ENCODE assay signal across 1 cellular context in the genomic region with DNA sequence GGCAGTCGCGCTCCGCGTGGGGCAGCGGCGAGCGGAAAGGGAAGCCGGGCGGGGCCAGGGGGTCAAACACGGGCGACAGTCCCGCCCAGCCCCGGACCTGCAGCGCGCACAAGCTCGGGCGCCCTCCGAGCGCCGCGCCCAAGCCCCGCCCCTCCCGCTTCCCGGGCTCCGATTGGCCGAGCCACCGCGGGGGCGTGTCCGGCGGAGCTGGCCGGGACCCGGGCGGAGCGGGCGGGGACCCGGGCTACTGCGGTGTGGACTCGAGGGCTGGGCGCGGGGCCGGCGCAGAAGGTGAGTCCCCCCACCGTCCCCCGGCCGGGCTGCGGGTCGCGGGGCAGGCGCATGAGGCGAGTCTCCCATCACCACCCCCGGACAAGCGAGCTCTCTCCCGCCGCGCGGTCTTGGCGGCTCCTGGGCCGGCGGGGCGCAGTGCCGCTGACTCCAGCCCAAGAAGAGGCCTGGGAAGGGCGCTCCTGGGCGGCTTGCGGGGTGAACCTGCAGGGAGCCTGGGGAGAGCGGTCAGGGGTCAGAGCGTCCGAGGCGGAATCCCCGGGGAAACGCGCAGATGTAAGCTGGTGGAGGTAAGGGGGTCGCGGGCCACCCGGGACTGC.
TF ChIP-seq lines count a peak whose summit lies in the region.

A gene with protein sequence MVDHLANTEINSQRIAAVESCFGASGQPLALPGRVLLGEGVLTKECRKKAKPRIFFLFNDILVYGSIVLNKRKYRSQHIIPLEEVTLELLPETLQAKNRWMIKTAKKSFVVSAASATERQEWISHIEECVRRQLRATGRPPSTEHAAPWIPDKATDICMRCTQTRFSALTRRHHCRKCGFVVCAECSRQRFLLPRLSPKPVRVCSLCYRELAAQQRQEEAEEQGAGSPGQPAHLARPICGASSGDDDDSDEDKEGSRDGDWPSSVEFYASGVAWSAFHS (plus strand): TSS at position 247 of the 611 bp plus-strand sequence. CDS start 8,379 bp downstream, outside the sequence.

TF ChIP-seq in HepG2, 621 proteins besides CTCF, POLR2A, EP300 and RAD21 (continued from another document):
- TF ChIP-seq, protein P1, sequence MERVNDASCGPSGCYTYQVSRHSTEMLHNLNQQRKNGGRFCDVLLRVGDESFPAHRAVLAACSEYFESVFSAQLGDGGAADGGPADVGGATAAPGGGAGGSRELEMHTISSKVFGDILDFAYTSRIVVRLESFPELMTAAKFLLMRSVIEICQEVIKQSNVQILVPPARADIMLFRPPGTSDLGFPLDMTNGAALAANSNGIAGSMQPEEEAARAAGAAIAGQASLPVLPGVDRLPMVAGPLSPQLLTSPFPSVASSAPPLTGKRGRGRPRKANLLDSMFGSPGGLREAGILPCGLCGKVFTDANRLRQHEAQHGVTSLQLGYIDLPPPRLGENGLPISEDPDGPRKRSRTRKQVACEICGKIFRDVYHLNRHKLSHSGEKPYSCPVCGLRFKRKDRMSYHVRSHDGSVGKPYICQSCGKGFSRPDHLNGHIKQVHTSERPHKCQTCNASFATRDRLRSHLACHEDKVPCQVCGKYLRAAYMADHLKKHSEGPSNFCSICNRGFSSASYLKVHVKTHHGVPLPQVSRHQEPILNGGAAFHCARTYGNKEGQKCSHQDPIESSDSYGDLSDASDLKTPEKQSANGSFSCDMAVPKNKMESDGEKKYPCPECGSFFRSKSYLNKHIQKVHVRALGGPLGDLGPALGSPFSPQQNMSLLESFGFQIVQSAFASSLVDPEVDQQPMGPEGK (CRISPR knock-in tag; IDR thresholded peaks at IDR 0.05): peak; percentile 65
- no peak for TF ChIP-seq CHCHD3 (CRISPR knock-in tag; IDR thresholded peaks at IDR 0.05)
- TF ChIP-seq, protein P2, sequence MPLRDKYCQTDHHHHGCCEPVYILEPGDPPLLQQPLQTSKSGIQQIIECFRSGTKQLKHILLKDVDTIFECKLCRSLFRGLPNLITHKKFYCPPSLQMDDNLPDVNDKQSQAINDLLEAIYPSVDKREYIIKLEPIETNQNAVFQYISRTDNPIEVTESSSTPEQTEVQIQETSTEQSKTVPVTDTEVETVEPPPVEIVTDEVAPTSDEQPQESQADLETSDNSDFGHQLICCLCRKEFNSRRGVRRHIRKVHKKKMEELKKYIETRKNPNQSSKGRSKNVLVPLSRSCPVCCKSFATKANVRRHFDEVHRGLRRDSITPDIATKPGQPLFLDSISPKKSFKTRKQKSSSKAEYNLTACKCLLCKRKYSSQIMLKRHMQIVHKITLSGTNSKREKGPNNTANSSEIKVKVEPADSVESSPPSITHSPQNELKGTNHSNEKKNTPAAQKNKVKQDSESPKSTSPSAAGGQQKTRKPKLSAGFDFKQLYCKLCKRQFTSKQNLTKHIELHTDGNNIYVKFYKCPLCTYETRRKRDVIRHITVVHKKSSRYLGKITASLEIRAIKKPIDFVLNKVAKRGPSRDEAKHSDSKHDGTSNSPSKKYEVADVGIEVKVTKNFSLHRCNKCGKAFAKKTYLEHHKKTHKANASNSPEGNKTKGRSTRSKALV (CRISPR knock-in tag; IDR thresholded peaks at IDR 0.05): 0 out of 2 replicates have a peak, but pooled peaks have one; percentile 26
- no peak for TF ChIP-seq BORCS8-MEF2B (CRISPR knock-in tag; IDR thresholded peaks at IDR 0.05)
- peak; percentile 42 for TF ChIP-seq NFYB (CRISPR knock-in tag; IDR thresholded peaks at IDR 0.05)
- TF ChIP-seq, protein P3, sequence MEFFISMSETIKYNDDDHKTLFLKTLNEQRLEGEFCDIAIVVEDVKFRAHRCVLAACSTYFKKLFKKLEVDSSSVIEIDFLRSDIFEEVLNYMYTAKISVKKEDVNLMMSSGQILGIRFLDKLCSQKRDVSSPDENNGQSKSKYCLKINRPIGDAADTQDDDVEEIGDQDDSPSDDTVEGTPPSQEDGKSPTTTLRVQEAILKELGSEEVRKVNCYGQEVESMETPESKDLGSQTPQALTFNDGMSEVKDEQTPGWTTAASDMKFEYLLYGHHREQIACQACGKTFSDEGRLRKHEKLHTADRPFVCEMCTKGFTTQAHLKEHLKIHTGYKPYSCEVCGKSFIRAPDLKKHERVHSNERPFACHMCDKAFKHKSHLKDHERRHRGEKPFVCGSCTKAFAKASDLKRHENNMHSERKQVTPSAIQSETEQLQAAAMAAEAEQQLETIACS (CRISPR knock-in tag; IDR thresholded peaks at IDR 0.05): 0 out of 2 replicates have a peak, but pooled peaks have one; percentile 24
- TF ChIP-seq, protein P4, sequence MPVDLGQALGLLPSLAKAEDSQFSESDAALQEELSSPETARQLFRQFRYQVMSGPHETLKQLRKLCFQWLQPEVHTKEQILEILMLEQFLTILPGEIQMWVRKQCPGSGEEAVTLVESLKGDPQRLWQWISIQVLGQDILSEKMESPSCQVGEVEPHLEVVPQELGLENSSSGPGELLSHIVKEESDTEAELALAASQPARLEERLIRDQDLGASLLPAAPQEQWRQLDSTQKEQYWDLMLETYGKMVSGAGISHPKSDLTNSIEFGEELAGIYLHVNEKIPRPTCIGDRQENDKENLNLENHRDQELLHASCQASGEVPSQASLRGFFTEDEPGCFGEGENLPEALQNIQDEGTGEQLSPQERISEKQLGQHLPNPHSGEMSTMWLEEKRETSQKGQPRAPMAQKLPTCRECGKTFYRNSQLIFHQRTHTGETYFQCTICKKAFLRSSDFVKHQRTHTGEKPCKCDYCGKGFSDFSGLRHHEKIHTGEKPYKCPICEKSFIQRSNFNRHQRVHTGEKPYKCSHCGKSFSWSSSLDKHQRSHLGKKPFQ (CRISPR knock-in tag; IDR thresholded peaks at IDR 0.05; ENCODE audit: insufficient replicate concordance): no peak
- TF ChIP-seq, protein P5, sequence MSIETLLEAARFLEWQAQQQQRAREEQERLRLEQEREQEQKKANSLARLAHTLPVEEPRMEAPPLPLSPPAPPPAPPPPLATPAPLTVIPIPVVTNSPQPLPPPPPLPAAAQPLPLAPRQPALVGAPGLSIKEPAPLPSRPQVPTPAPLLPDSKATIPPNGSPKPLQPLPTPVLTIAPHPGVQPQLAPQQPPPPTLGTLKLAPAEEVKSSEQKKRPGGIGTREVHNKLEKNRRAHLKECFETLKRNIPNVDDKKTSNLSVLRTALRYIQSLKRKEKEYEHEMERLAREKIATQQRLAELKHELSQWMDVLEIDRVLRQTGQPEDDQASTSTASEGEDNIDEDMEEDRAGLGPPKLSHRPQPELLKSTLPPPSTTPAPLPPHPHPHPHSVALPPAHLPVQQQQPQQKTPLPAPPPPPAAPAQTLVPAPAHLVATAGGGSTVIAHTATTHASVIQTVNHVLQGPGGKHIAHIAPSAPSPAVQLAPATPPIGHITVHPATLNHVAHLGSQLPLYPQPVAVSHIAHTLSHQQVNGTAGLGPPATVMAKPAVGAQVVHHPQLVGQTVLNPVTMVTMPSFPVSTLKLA (IDR thresholded peaks at IDR 0.05): no peak
- no peak for TF ChIP-seq SRF (IDR thresholded peaks at IDR 0.05; ENCODE audit: low read depth, low read length)
- 0 out of 2 replicates have a peak, but pooled peaks have one; percentile 14 for TF ChIP-seq MXD4 (CRISPR knock-in tag; IDR thresholded peaks at IDR 0.05)
- TF ChIP-seq MBNL3 (CRISPR knock-in tag; conservative IDR thresholded peaks at IDR 0.05): no peak
- TF ChIP-seq KLF6 (CRISPR knock-in tag; IDR thresholded peaks at IDR 0.05): 0 out of 2 replicates have a peak, but pooled peaks have one; percentile 45
- TF ChIP-seq MYC (CRISPR knock-in tag; IDR thresholded peaks at IDR 0.05; ENCODE audit: borderline replicate concordance): peak; percentile 25; the same call in 1 of the 2 replicates
- TF ChIP-seq, protein P6, sequence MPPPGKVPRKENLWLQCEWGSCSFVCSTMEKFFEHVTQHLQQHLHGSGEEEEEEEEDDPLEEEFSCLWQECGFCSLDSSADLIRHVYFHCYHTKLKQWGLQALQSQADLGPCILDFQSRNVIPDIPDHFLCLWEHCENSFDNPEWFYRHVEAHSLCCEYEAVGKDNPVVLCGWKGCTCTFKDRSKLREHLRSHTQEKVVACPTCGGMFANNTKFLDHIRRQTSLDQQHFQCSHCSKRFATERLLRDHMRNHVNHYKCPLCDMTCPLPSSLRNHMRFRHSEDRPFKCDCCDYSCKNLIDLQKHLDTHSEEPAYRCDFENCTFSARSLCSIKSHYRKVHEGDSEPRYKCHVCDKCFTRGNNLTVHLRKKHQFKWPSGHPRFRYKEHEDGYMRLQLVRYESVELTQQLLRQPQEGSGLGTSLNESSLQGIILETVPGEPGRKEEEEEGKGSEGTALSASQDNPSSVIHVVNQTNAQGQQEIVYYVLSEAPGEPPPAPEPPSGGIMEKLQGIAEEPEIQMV (CRISPR knock-in tag; IDR thresholded peaks at IDR 0.05; ENCODE audit: low read depth): no peak
- TF ChIP-seq ZNF607 (CRISPR knock-in tag; IDR thresholded peaks at IDR 0.05; ENCODE audit: borderline replicate concordance): no peak
- no peak for TF ChIP-seq ZC3H4 (CRISPR knock-in tag; IDR thresholded peaks at IDR 0.05; ENCODE audit: borderline replicate concordance)
- no peak for TF ChIP-seq GTF2F1 (IDR thresholded peaks at IDR 0.05; ENCODE audit: low read length)
- TF ChIP-seq NR2C2 (CRISPR knock-in tag; IDR thresholded peaks at IDR 0.05; ENCODE audit: borderline replicate concordance): peak; percentile 47
- TF ChIP-seq SP1 (IDR thresholded peaks at IDR 0.05): no peak
- peak; percentile 66; the same call in 1 of the 2 replicates for TF ChIP-seq SP1 (CRISPR knock-in tag; IDR thresholded peaks at IDR 0.05)
- TF ChIP-seq JDP2 (CRISPR knock-in tag; IDR thresholded peaks at IDR 0.05; ENCODE audit: borderline replicate concordance): no peak
- peak; percentile 43; the same call in 1 of the 2 replicates for TF ChIP-seq TBX2 (CRISPR knock-in tag; IDR thresholded peaks at IDR 0.05; ENCODE audit: borderline replicate concordance)
- TF ChIP-seq, protein P7, sequence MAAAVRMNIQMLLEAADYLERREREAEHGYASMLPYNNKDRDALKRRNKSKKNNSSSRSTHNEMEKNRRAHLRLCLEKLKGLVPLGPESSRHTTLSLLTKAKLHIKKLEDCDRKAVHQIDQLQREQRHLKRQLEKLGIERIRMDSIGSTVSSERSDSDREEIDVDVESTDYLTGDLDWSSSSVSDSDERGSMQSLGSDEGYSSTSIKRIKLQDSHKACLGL (CRISPR knock-in tag; IDR thresholded peaks at IDR 0.05): peak; percentile 28
- peak; percentile 10; the same call in 1 of the 2 replicates for TF ChIP-seq RARA (CRISPR knock-in tag; IDR thresholded peaks at IDR 0.05)
- TF ChIP-seq FOXA3 (CRISPR knock-in tag; IDR thresholded peaks at IDR 0.05): peak; percentile 21; the same call in 1 of the 2 replicates
- TF ChIP-seq SRSF1 (optimal IDR thresholded peaks at IDR 0.05; ENCODE audit: low read depth, low read length): peak; percentile 14
- 0 out of 2 replicates have a peak, but pooled peaks have one; percentile 56 for TF ChIP-seq ZNF563 (CRISPR knock-in tag; IDR thresholded peaks at IDR 0.05)
- TF ChIP-seq ZNF446 (CRISPR knock-in tag; IDR thresholded peaks at IDR 0.05): no peak
